9 cellular contexts compared by ENCODE assay signal in the genomic region with DNA sequence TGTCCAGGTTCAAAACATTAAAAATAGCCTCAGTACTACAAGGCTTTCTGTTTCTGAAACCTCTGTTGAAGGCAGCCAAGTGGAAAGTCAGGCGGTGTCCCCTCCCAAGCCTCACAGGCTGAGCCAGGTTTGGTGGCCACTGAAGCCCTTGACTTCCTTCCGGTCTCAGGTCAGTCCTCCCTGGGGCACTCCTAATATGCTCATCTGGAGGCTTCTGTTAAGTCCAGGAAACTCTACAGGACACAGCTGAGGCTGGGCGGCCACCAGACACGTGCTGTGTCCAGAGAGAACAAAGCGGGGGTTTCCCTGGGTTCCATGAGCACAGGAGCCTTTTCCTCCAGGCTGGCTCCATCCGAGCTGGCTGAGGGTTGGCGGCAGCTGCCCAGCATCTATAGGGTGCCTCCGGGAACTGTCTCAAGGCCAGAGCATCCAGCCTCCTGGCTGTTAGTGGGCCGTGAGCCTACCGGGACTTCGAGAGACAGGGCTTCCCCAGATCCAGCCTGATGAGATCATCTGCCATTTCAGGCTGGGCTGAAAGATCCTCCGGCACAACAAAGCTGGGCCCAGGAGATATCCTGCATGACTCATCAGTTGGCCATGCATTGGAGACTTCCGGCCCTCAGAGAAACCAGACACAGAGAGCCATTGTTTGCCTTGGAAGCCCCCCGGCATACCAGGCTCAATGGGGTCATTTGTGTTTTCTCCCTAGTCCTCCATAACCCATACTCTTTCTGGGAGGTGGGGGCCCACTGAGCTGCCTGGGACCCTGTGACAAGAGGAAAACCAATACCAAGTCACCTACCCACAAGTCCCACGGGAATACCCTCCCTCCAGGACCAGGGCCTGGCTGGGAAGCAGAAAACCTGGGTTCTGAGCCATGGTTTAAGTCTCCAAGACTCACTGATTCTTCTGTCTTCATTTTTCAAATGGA.
DNase-seq lines count a peak whose midpoint lies in the region; ATAC-seq, FAIRE-seq and TF ChIP-seq lines count a peak whose summit lies in the region.
"Had no signal": no experiment of that assay in that cellular context is flagged by ENCODE, and none has a peak within 500 bp of the region (broad histone marks: within the 10 kb centered on the region; RNA-seq: fewer than 3 reads in every experiment).

No MANE protein-coding gene starts in this region.

- BruUV-seq in GM12878 (replicated peaks; lab: Mats Ljungman, UMichigan), result no TSS peak

- TF ChIP-seq POLR2A in GM12878 (IDR thresholded peaks at IDR 0.05; ENCODE audit: low read depth, low read length), result no peak

- peak; percentile 98 for DNase-seq in ELF-1 (ENCODE audit: low read depth, low spot score)
- DNase-seq in GM12878 (ENCODE audit: low read depth, low spot score), result peak; percentile 74
- peak; percentile 60 for DNase-seq in iPS DF 19.7 (ENCODE audit: low read depth, low spot score)
- DNase-seq in small intestine, result peak; percentile 75
- DNase-seq in activated naive CD4-positive, alpha-beta T cell (lab: John Stamatoyannopoulos, UW), result no peak

- TF ChIP-seq CTCF in GM12878 (IDR thresholded peaks at IDR 0.05 in 2 of 3, conservative IDR thresholded peaks at IDR 0.05 in 1 of 3; ENCODE audit: control insufficient read depth in 2 of 3, extremely low read depth in 1 of 3, insufficient read depth in 1 of 3, low read depth in 3 of 3, low read length in 3 of 3), result no peak

- H3K9ac ChIP-seq in HUES48 (ENCODE audit: low read depth, low read length), result no peak overlapping the region; the same call in 1 of the 2 replicates
- H3K9ac ChIP-seq in GM12878 (ENCODE audit: control insufficient read depth, insufficient read depth, low read length), result peak overlapping the region; percentile 41

- intact Hi-C loops in GM12878 (cut with micrococcal nuclease; ENCODE audit: unreplicated experiment), result loop anchor here (1.0 to 2.0 kb wide), 2 partner anchors 16 to 54 kb away; no protein-coding TSS in a partner anchor

- CTCF ChIA-PET in GM12878 (lab: Yijun Ruan, JAX), result interaction anchor here (1.2 to 4.6 kb wide), 3 partner anchors 18 to 132 kb away, joined by 4 to 26 read pairs (median 7); partner anchors contain the start of gene RHOB

- H4K20me1 ChIP-seq in GM12878 (ENCODE audit: control insufficient read depth, insufficient read depth), result no peaks in the 10 kb centered on the region

- TF ChIP-seq EP300 in GM12878 (IDR thresholded peaks at IDR 0.05; ENCODE audit: borderline replicate concordance in 1 of 2, control insufficient read depth in 1 of 2, low read depth in 2 of 2, low read length in 2 of 2), result 0 out of 4 replicates have a peak, but pooled peaks of 1 of the 2 experiments have one; percentile 46

- POLR2A ChIA-PET in GM12878 (lab: Charles Lee), result interaction anchor here (0.6 to 3.6 kb wide), 3 partner anchors 16 to 137 kb away, joined by 6 to 22 read pairs (median 6); no protein-coding TSS in a partner anchor

- H3K4me1 ChIP-seq in HUES48 (ENCODE audit: control insufficient read depth, insufficient read depth, low read length) (peaks cover 5% of the 10 kb centered on the region), GM12878 (ENCODE audit: control insufficient read depth, insufficient read depth, low read length) (peaks cover 46% of the 10 kb centered on the region), small intestine (ENCODE audit: control insufficient read depth in 2 of 2, insufficient read depth in 1 of 2, low read depth in 1 of 2, low read length in 1 of 2) (peaks cover 6 to 9% of the 10 kb centered on the region in 2 donors)

- in situ Hi-C loops in GM12878 (cut with MboI), result no loop called here

- H3K79me2 ChIP-seq in GM12878 (ENCODE audit: control insufficient read depth, insufficient read depth, low read length), result no peaks in the 10 kb centered on the region

- TF ChIP-seq RAD21 in GM12878 (IDR thresholded peaks at IDR 0.05; ENCODE audit: insufficient read depth, low read depth, low read length), result 0 out of 2 replicates have a peak, but pooled peaks have one; percentile 2

- peak overlapping the region; percentile 94 for H3K27ac ChIP-seq in HUES48 (ENCODE audit: low read depth, low read length)
- H3K27ac ChIP-seq in GM12878 (ENCODE audit: control insufficient read depth, insufficient read depth), result peak overlapping the region; percentile 86
- H3K27ac ChIP-seq in small intestine (ENCODE audit: low read depth in 1 of 2, low read length in 1 of 2), result peak overlapping the region; percentile 71 to 91

- no peak overlapping the region for H3K4me3 ChIP-seq in HUES48 (ENCODE audit: low read depth, low read length)
- H3K4me3 ChIP-seq in GM12878, result peak overlapping the region; percentile 49; the same call in 1 of the 2 replicates
- no peak overlapping the region for H3K4me3 ChIP-seq in small intestine (ENCODE audit: low read depth in 1 of 2, low read length in 2 of 2)

- peak; percentile 85 for FAIRE-seq in GM12878 (lab: Jason Lieb, UNC)
- FAIRE-seq in small intestine (lab: Jason Lieb, UNC), result no peak
- FAIRE-seq: TTC549 had no signal

- SMC1A ChIA-PET in GM12878 (lab: Charles Lee; ENCODE audit: uncharacterized antibody, unreplicated experiment), result interaction anchor here (1.1 to 2.9 kb wide), 6 partner anchors 10 to 135 kb away, joined by 3 to 15 read pairs (median 4); no protein-coding TSS in a partner anchor

- WGBS in GM12878 (ENCODE audit: insufficient coverage, insufficient replicate concordance, low lambda C conversion rate, missing lambda C conversion rate), result 21% methylated on average over 15 of the region's 15 CpGs
- 48 to 51% (median 50%) methylated on average over 15 of the region's 15 CpGs for WGBS in small intestine, 3 donors

- H3K9me3 ChIP-seq in HUES48 (ENCODE audit: control insufficient read depth, insufficient read depth, low read length), result no peaks in the 10 kb centered on the region
- H3K9me3 ChIP-seq in GM12878 (replicated peaks; ENCODE audit: control insufficient read depth, insufficient read depth, low read length), result peaks cover 6% of the 10 kb centered on the region
- no peaks in the 10 kb centered on the region for H3K9me3 ChIP-seq in small intestine (ENCODE audit: control insufficient read depth, low read depth)

- ATAC-seq in GM21723 (IDR thresholded peaks at IDR 0.05; ENCODE audit: unreplicated experiment) (peak; percentile 74), GM12878 (peak; percentile 86)
- no peak for ATAC-seq in activated CD4-positive, CD25-positive, alpha-beta regulatory T cell treated with anti-CD3 and anti-CD28 coated beads, Interleukin-2, amount 50 U/mL, for 24 hours

- no peaks in the 10 kb centered on the region for H3K27me3 ChIP-seq in HUES48 (ENCODE audit: control insufficient read depth, insufficient read depth, low read length)
- H3K27me3 ChIP-seq in GM12878 (replicated peaks in 1 of 2; ENCODE audit: control insufficient read depth in 2 of 2, insufficient read depth in 2 of 2, low read length in 1 of 2), result no peaks in the 10 kb centered on the region
- H3K27me3 ChIP-seq in small intestine (ENCODE audit: control insufficient read depth in 2 of 2, insufficient read depth in 2 of 2, low read length in 2 of 2), result no peaks in the 10 kb centered on the region

- RAD21 ChIA-PET in GM12878 (lab: Charles Lee; ENCODE audit: unreplicated experiment), result interaction anchor here (0.7 to 3.6 kb wide), 6 partner anchors 17 to 132 kb away, joined by 3 to 23 read pairs (median 7); partner anchors contain the start of gene RHOB

- peak overlapping the region; percentile 46; the same call in 1 of the 2 replicates for H2AFZ ChIP-seq in GM12878 (ENCODE audit: control insufficient read depth, low read depth, low read length)

- H3K4me2 ChIP-seq in GM12878 (ENCODE audit: control insufficient read depth, insufficient read depth), result peak overlapping the region; percentile 83

- no peaks in the 10 kb centered on the region for H3K36me3 ChIP-seq in HUES48 (ENCODE audit: control insufficient read depth, insufficient read depth, low read length)
- no peaks in the 10 kb centered on the region for H3K36me3 ChIP-seq in GM12878 (ENCODE audit: control insufficient read depth in 2 of 2, insufficient read depth in 2 of 2, low read length in 1 of 2)
- H3K36me3 ChIP-seq in small intestine (ENCODE audit: control insufficient read depth in 2 of 2, insufficient read depth in 2 of 2, low read length in 2 of 2), result no peaks in the 10 kb centered on the region

TF ChIP-seq in GM12878, 131 proteins besides CTCF, POLR2A, EP300 and RAD21 (continues in another document):
- TF ChIP-seq TBL1XR1 (IDR thresholded peaks at IDR 0.05; ENCODE audit: low read depth, low read length) (no peak), KDM1A (IDR thresholded peaks at IDR 0.05; ENCODE audit: borderline replicate concordance) (no peak), CBX3 (IDR thresholded peaks at IDR 0.05; ENCODE audit: borderline replicate concordance, low read depth) (no peak), EGR1 (IDR thresholded peaks at IDR 0.05; ENCODE audit: borderline replicate concordance in 1 of 2, low read depth in 2 of 2, low read length in 2 of 2) (no peak), GATAD2B (conservative IDR thresholded peaks at IDR 0.05; ENCODE audit: low read depth) (peak; percentile 51), HDGF (IDR thresholded peaks at IDR 0.05) (no peak)
- TF ChIP-seq, protein P1, sequence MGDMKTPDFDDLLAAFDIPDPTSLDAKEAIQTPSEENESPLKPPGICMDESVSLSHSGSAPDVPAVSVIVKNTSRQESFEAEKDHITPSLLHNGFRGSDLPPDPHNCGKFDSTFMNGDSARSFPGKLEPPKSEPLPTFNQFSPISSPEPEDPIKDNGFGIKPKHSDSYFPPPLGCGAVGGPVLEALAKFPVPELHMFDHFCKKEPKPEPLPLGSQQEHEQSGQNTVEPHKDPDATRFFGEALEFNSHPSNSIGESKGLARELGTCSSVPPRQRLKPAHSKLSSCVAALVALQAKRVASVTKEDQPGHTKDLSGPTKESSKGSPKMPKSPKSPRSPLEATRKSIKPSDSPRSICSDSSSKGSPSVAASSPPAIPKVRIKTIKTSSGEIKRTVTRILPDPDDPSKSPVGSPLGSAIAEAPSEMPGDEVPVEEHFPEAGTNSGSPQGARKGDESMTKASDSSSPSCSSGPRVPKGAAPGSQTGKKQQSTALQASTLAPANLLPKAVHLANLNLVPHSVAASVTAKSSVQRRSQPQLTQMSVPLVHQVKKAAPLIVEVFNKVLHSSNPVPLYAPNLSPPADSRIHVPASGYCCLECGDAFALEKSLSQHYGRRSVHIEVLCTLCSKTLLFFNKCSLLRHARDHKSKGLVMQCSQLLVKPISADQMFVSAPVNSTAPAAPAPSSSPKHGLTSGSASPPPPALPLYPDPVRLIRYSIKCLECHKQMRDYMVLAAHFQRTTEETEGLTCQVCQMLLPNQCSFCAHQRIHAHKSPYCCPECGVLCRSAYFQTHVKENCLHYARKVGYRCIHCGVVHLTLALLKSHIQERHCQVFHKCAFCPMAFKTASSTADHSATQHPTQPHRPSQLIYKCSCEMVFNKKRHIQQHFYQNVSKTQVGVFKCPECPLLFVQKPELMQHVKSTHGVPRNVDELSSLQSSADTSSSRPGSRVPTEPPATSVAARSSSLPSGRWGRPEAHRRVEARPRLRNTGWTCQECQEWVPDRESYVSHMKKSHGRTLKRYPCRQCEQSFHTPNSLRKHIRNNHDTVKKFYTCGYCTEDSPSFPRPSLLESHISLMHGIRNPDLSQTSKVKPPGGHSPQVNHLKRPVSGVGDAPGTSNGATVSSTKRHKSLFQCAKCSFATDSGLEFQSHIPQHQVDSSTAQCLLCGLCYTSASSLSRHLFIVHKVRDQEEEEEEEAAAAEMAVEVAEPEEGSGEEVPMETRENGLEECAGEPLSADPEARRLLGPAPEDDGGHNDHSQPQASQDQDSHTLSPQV (IDR thresholded peaks at IDR 0.05), result no peak

Comparison
In these comparisons a context has a peak if more than half of its experiments do, and no peak if none do; other contexts are left out.
1. DNase-seq: peak in ELF-1 (single experiment), GM12878 (single experiment), iPS DF 19.7 (single experiment) and small intestine (single experiment); none in activated naive CD4-positive, alpha-beta T cell (0 of 4).
2. ATAC-seq: peak in GM21723 (single experiment) and GM12878 (single experiment); none in activated CD4-positive, CD25-positive, alpha-beta regulatory T cell treated with anti-CD3 and anti-CD28 coated beads, Interleukin-2, amount 50 U/mL, for 24 hours (0 of 2).
3. Peak in every context shown above with its lines, with median percentiles within 50 percentile points of each other: H3K27ac ChIP-seq.